In genomic region chr12:26345471-26346003, GRCh38 we compare ENCODE assay signal across 1 cellular context.
TF ChIP-seq lines count a peak whose summit lies in the region.

No MANE protein-coding gene starts in this region.

TF ChIP-seq in IMR-90, 13 proteins besides CTCF, POLR2A, EP300 and RAD21:
- TF ChIP-seq BHLHE40 (IDR thresholded peaks at IDR 0.05; ENCODE audit: low read depth, low read length) (no peak), MAFK (IDR thresholded peaks at IDR 0.05; ENCODE audit: low read depth, low read length) (no peak), RFX5 (IDR thresholded peaks at IDR 0.05; ENCODE audit: low read depth, low read length) (no peak), RCOR1 (IDR thresholded peaks at IDR 0.05; ENCODE audit: insufficient replicate concordance, low read length) (no peak), FOS (IDR thresholded peaks at IDR 0.05; ENCODE audit: low read depth, low read length) (no peak), ELK1 (IDR thresholded peaks at IDR 0.05; ENCODE audit: borderline replicate concordance, low read depth, low read length) (no peak), CHD1 (IDR thresholded peaks at IDR 0.05; ENCODE audit: low read depth, low read length) (no peak), NFE2L2 (IDR thresholded peaks at IDR 0.05; ENCODE audit: low read depth, low read length) (no peak), MXI1 (IDR thresholded peaks at IDR 0.05; ENCODE audit: borderline replicate concordance, low read depth, low read length) (no peak), USF2 (IDR thresholded peaks at IDR 0.05; ENCODE audit: low read depth, low read length) (no peak), SMC3 (IDR thresholded peaks at IDR 0.05; ENCODE audit: low read depth, low read length) (no peak)
